ENCODE assay signal across 1 cellular context in the genomic region with DNA sequence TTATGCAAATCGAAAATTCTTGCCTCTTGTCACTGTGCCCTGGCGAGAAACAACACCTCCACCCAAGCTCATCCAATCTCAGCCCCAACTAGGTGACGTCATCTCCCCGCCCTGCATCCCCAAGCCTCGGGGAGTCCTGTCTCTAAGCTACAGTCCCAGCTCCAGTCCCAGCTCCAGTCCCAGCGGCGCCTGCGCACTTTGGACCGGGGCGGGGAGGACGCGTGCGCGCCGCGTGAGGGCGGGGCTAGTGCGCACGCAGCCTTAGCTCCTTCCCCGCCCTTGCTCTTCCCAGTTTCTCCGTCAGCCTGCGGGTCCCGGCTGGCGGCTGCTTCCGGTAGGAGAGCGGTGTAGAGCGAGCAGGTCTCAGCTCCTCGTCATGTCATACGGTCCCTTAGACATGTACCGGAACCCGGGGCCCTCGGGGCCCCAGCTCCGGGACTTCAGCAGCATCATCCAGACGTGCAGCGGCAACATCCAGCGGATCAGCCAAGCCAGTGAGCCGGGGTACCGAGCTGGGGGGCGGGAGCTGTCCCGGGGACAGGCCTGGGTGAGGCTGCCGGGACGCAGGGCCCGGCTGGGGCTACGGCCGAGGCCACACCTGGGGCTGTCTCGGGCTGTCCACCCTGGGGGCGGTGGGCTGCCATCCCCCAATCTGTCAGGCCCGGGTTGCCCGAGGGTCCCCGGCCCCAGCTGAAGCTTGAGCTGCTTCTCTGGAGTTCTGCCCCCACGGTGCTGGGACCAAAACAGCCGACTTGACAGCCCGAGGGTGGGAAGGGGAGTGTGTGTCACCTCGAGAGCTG.
TF ChIP-seq lines count a peak whose summit lies in the region.

A gene (plus strand): TSS at position 288 of the 800 bp plus-strand sequence. CDS start 89 bp downstream, at position 377.

TF ChIP-seq in K562, 482 proteins besides CTCF, POLR2A, EP300 and RAD21 (continued from another document):
- TF ChIP-seq, protein P1, sequence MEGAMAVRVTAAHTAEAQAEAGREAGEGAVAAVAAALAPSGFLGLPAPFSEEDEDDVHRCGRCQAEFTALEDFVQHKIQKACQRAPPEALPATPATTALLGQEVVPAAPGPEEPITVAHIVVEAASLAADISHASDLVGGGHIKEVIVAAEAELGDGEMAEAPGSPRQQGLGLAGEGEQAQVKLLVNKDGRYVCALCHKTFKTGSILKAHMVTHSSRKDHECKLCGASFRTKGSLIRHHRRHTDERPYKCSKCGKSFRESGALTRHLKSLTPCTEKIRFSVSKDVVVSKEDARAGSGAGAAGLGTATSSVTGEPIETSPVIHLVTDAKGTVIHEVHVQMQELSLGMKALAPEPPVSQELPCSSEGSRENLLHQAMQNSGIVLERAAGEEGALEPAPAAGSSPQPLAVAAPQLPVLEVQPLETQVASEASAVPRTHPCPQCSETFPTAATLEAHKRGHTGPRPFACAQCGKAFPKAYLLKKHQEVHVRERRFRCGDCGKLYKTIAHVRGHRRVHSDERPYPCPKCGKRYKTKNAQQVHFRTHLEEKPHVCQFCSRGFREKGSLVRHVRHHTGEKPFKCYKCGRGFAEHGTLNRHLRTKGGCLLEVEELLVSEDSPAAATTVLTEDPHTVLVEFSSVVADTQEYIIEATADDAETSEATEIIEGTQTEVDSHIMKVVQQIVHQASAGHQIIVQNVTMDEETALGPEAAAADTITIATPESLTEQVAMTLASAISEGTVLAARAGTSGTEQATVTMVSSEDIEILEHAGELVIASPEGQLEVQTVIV (CRISPR knock-in tag; IDR thresholded peaks at IDR 0.05; ENCODE audit: borderline replicate concordance), result no peak
- TF ChIP-seq NCOR1 (IDR thresholded peaks at IDR 0.05) (no peak), RFX7 (CRISPR knock-in tag; IDR thresholded peaks at IDR 0.05) (no peak), MTA1 (IDR thresholded peaks at IDR 0.05; ENCODE audit: borderline replicate concordance) (peak; percentile 70; the same call in 1 of the 2 replicates), GTF2E2 (tag; IDR thresholded peaks at IDR 0.05) (peak; percentile 62; the same call in 1 of the 2 replicates), TGIF2 (CRISPR knock-in tag; IDR thresholded peaks at IDR 0.05) (peak; percentile 96), ZNF239 (CRISPR knock-in tag; IDR thresholded peaks at IDR 0.05) (no peak), ZNF644 (tag; IDR thresholded peaks at IDR 0.05; ENCODE audit: low read depth) (no peak), IFI16 (CRISPR knock-in tag; IDR thresholded peaks at IDR 0.05) (no peak), SREBF2 (CRISPR knock-in tag; IDR thresholded peaks at IDR 0.05) (no peak), ARHGAP35 (IDR thresholded peaks at IDR 0.05; ENCODE audit: partially characterized antibody) (no peak), TRIM28 (IDR thresholded peaks at IDR 0.05) (no peak), NCOA4 (IDR thresholded peaks at IDR 0.05; ENCODE audit: partially characterized antibody) (no peak), HNRNPUL1 (IDR thresholded peaks at IDR 0.05; ENCODE audit: low read length) (no peak), RBM25 (IDR thresholded peaks at IDR 0.05; ENCODE audit: low read depth, low read length, severe bottlenecking) (no peak), TEAD1 (CRISPR knock-in tag; IDR thresholded peaks at IDR 0.05) (peak in 1 of 2 experiments; percentile 59; a peak in 2 of 4 replicates), SRSF3 (IDR thresholded peaks at IDR 0.05; ENCODE audit: insufficient read depth, low read length) (no peak), ZNF274 (IDR thresholded peaks at IDR 0.05; ENCODE audit: borderline replicate concordance, low read depth, low read length) (peak; percentile 60; the same call in 1 of the 2 replicates), TAF9B (IDR thresholded peaks at IDR 0.05; ENCODE audit: partially characterized antibody) (peak; percentile 67), JUND (IDR thresholded peaks at IDR 0.05; ENCODE audit: borderline replicate concordance, low read depth, low read length) (peak; percentile 100), JUND (tag; IDR thresholded peaks at IDR 0.05; ENCODE audit: borderline replicate concordance, low read depth, low read length) (peak; percentile 100), ZNF121 (CRISPR knock-in tag; conservative IDR thresholded peaks at IDR 0.05) (no peak)
- TF ChIP-seq, protein P2, sequence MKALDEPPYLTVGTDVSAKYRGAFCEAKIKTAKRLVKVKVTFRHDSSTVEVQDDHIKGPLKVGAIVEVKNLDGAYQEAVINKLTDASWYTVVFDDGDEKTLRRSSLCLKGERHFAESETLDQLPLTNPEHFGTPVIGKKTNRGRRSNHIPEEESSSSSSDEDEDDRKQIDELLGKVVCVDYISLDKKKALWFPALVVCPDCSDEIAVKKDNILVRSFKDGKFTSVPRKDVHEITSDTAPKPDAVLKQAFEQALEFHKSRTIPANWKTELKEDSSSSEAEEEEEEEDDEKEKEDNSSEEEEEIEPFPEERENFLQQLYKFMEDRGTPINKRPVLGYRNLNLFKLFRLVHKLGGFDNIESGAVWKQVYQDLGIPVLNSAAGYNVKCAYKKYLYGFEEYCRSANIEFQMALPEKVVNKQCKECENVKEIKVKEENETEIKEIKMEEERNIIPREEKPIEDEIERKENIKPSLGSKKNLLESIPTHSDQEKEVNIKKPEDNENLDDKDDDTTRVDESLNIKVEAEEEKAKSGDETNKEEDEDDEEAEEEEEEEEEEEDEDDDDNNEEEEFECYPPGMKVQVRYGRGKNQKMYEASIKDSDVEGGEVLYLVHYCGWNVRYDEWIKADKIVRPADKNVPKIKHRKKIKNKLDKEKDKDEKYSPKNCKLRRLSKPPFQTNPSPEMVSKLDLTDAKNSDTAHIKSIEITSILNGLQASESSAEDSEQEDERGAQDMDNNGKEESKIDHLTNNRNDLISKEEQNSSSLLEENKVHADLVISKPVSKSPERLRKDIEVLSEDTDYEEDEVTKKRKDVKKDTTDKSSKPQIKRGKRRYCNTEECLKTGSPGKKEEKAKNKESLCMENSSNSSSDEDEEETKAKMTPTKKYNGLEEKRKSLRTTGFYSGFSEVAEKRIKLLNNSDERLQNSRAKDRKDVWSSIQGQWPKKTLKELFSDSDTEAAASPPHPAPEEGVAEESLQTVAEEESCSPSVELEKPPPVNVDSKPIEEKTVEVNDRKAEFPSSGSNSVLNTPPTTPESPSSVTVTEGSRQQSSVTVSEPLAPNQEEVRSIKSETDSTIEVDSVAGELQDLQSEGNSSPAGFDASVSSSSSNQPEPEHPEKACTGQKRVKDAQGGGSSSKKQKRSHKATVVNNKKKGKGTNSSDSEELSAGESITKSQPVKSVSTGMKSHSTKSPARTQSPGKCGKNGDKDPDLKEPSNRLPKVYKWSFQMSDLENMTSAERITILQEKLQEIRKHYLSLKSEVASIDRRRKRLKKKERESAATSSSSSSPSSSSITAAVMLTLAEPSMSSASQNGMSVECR (CRISPR knock-in tag; IDR thresholded peaks at IDR 0.05), result peak; percentile 80
- TF ChIP-seq, protein P3, sequence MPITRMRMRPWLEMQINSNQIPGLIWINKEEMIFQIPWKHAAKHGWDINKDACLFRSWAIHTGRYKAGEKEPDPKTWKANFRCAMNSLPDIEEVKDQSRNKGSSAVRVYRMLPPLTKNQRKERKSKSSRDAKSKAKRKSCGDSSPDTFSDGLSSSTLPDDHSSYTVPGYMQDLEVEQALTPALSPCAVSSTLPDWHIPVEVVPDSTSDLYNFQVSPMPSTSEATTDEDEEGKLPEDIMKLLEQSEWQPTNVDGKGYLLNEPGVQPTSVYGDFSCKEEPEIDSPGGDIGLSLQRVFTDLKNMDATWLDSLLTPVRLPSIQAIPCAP (CRISPR knock-in tag; IDR thresholded peaks at IDR 0.05; ENCODE audit: borderline replicate concordance), result no peak
